9 cellular contexts compared by ENCODE assay signal in genomic region chr7:76108540-76109233, GRCh38.
DNase-seq lines count a peak whose midpoint lies in the region; ATAC-seq and TF ChIP-seq lines count a peak whose summit lies in the region.
"Had no signal": no experiment of that assay in that cellular context is flagged by ENCODE, and none has a peak within 500 bp of the region (broad histone marks: within the 10 kb centered on the region; RNA-seq: fewer than 3 reads in every experiment).

No MANE protein-coding gene starts in this region.

- TF ChIP-seq CTCF in transverse colon (IDR thresholded peaks at IDR 0.05) (no peak), GM13976 (IDR thresholded peaks at IDR 0.05; ENCODE audit: borderline replicate concordance, control extremely low read depth, extremely low read depth, insufficient read depth, missing control alignments) (no peak)

- ATAC-seq in HG03460 (IDR thresholded peaks at IDR 0.05; ENCODE audit: unreplicated experiment), result no peak

- H3K36me3 Mint-ChIP-seq in T-helper 2 cell treated with Interferon-gamma antibody and Interleukin-4, amounts not matched to agents 5 μg/mL and 100 μg/mL, for 36 hours (ENCODE audit: low read depth), result no peaks in the 10 kb centered on the region

- no peaks in the 10 kb centered on the region for H3K27me3 ChIP-seq in transverse colon

- TF ChIP-seq RAD21 in Ishikawa (IDR thresholded peaks at IDR 0.05; ENCODE audit: low read depth), result no peak

- no peak for TF ChIP-seq POLR2A in transverse colon (IDR thresholded peaks at IDR 0.05)

- intact Hi-C loops in transverse colon (cut with DNase I; ENCODE audit: low total_unique reads), result no loop called here

- WGBS in transverse colon (ENCODE audit: low coverage in 1 of 2), 2 donors, result 42 to 50% methylated on average over 9 to 11 of the region's 11 CpGs

- no peaks in the 10 kb centered on the region for H3K9me3 ChIP-seq in transverse colon

- DNase-seq in SW480 (ENCODE audit: low spot score) (peak; percentile 58), hepatic stellate cell (ENCODE audit: low spot score) (peak; percentile 14), transverse colon (peak; percentile 87), GM13976 (ENCODE audit: low spot score) (no peak)
- no peak for DNase-seq in T-helper 2 cell treated with Interferon-gamma antibody and Interleukin-4, amounts not matched to agents 5 μg/mL and 100 μg/mL, for 36 hours (ENCODE audit: low spot score)
- DNase-seq: activated CD4-positive, alpha-beta memory T cell treated with anti-CD3 and anti-CD28 coated beads, Interleukin-2, amount 10 ng/mL, durations not matched to agents 7 days and 5 days had no signal

- no peaks in the 10 kb centered on the region for H3K27me3 Mint-ChIP-seq in T-helper 2 cell treated with Interferon-gamma antibody and Interleukin-4, amounts not matched to agents 5 μg/mL and 100 μg/mL, for 36 hours (ENCODE audit: low read depth)
- H3K27me3 Mint-ChIP-seq: activated CD4-positive, alpha-beta memory T cell treated with anti-CD3 and anti-CD28 coated beads, Interleukin-2, amount 10 ng/mL, durations not matched to agents 7 days and 5 days had no signal

- peak overlapping the region; percentile 71 to 85 (median 76) for H3K27ac ChIP-seq in transverse colon

- H3K4me3 Mint-ChIP-seq in T-helper 2 cell treated with Interferon-gamma antibody and Interleukin-4, amounts not matched to agents 5 μg/mL and 100 μg/mL, for 36 hours, result no peak overlapping the region
- H3K4me3 Mint-ChIP-seq: activated CD4-positive, alpha-beta memory T cell treated with anti-CD3 and anti-CD28 coated beads, Interleukin-2, amount 10 ng/mL, durations not matched to agents 7 days and 5 days had no signal

- no peaks in the 10 kb centered on the region for H3K36me3 ChIP-seq in transverse colon

- in situ Hi-C loops in transverse colon (cut with MboI; ENCODE audit: low pct_ligation_motif_present in 1 of 4, low pct_unique_long_range_greater_than_20kb in 1 of 4, low sequenced_read_pairs in 3 of 4), result no loop called here
- in situ Hi-C loops in GM13976 (cut with MboI; ENCODE audit: low sequenced_read_pairs, unreplicated experiment), result no loop called here

- H3K9me3 Mint-ChIP-seq in T-helper 2 cell treated with Interferon-gamma antibody and Interleukin-4, amounts not matched to agents 5 μg/mL and 100 μg/mL, for 36 hours, result no peaks in the 10 kb centered on the region
- H3K9me3 Mint-ChIP-seq: activated CD4-positive, alpha-beta memory T cell treated with anti-CD3 and anti-CD28 coated beads, Interleukin-2, amount 10 ng/mL, durations not matched to agents 7 days and 5 days had no signal

- H3K27ac Mint-ChIP-seq in T-helper 2 cell treated with Interferon-gamma antibody and Interleukin-4, amounts not matched to agents 5 μg/mL and 100 μg/mL, for 36 hours, result no peak overlapping the region
- H3K27ac Mint-ChIP-seq: activated CD4-positive, alpha-beta memory T cell treated with anti-CD3 and anti-CD28 coated beads, Interleukin-2, amount 10 ng/mL, durations not matched to agents 7 days and 5 days had no signal

- peaks cover 5 to 21% (median 18%) of the 10 kb centered on the region in 4 donors for H3K4me1 ChIP-seq in transverse colon

- peak overlapping the region in 1 of 4 donors; percentile 7 for H3K4me3 ChIP-seq in transverse colon
- H3K4me3 ChIP-seq: coronary artery had no signal

- H3K4me1 Mint-ChIP-seq in T-helper 2 cell treated with Interferon-gamma antibody and Interleukin-4, amounts not matched to agents 5 μg/mL and 100 μg/mL, for 36 hours (ENCODE audit: low read depth), result no peaks in the 10 kb centered on the region
- H3K4me1 Mint-ChIP-seq: activated CD4-positive, alpha-beta memory T cell treated with anti-CD3 and anti-CD28 coated beads, Interleukin-2, amount 10 ng/mL, durations not matched to agents 7 days and 5 days had no signal

- TF ChIP-seq EP300 in Ishikawa (IDR thresholded peaks at IDR 0.05; ENCODE audit: borderline replicate concordance) (peak; percentile 51; the same call in 1 of the 2 replicates), transverse colon (IDR thresholded peaks at IDR 0.05; ENCODE audit: low read depth) (no peak)

TF ChIP-seq in Ishikawa, 13 proteins besides CTCF, POLR2A, EP300 and RAD21:
- TF ChIP-seq CEBPB (IDR thresholded peaks at IDR 0.05) (no peak), NFIC (IDR thresholded peaks at IDR 0.05) (peak; percentile 71; the same call in 1 of the 2 replicates)

Comparison
In these comparisons a context has a peak if more than half of its experiments do, and no peak if none do; other contexts are left out.
1. DNase-seq: peak in SW480 (single experiment), hepatic stellate cell (single experiment) and transverse colon (single experiment); none in T-helper 2 cell treated with Interferon-gamma antibody and Interleukin-4, amounts not matched to agents 5 μg/mL and 100 μg/mL, for 36 hours (single experiment) and GM13976 (single experiment).